Comparison of ENCODE assay signal across 8 cellular contexts in the genomic region with DNA sequence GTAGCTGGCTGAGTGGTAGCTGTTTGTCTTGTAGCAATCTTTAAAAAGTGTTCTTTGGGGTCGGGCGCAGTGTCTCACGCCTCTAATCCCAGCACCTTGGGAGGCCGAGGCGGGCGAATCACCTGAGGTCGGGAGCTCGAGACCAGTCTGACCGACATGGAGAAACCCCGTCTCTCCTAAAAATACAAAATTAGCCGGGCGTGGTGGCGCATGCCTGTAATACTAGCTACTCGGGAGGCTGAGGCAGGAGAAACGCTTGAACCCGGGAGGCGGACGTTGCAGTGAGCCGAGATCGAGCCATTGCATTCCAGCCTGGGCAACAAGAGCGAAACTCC. TPM values are rescaled to one million over a fixed set of nuclear protein-coding genes. Genes with fewer than 3 reads are reported as not detected.
DNase-seq lines count a peak whose midpoint lies in the region; ATAC-seq, FAIRE-seq and TF ChIP-seq lines count a peak whose summit lies in the region.
"Not testable (repeated sequence)": the region's sequence is repeated elsewhere in the genome, so short reads cannot be mapped to it uniquely, and the experiment has no call there.

No MANE protein-coding gene starts in this region.

- WGBS in ovary, 3 donors = 0 to 5% (median 1%) methylated on average over 21 of the region's 21 CpGs

- not testable (repeated sequence) for DNase-seq in HFFc6; NB4 (ENCODE audit: low read depth); activated T-helper 1 cell treated with anti-CD3 and anti-CD28 coated beads, Interleukin-12 subunit alpha, Interleukin-12 subunit beta, Interleukin-2, Interleukin-4 antibody, amounts not matched to agents 30 ng/mL and 10 ng/mL and 1 ng/mL, durations not matched to agents 14 hours and 24 hours and 36 hours (ENCODE audit: low spot score); effector memory CD8-positive, alpha-beta T cell; keratinocyte (ENCODE audit: low read depth, low spot score); ovary; upper lobe of right lung

- not testable (repeated sequence) for H3K9me3 Mint-ChIP-seq in HFFc6; activated T-helper 1 cell treated with anti-CD3 and anti-CD28 coated beads, Interleukin-12 subunit alpha, Interleukin-12 subunit beta, Interleukin-2, Interleukin-4 antibody, amounts not matched to agents 30 ng/mL and 10 ng/mL and 1 ng/mL, durations not matched to agents 14 hours and 24 hours and 36 hours; effector memory CD8-positive, alpha-beta T cell

- dilution Hi-C loops in keratinocyte (cut with MboI; ENCODE audit: extremely low pct_ligation_motif_present, low sequenced_read_pairs) = not testable (repeated sequence)

- not testable (repeated sequence) for H3K27me3 ChIP-seq in keratinocyte (ENCODE audit: control insufficient read depth, extremely low read depth, insufficient read depth, low read length); ovary; upper lobe of right lung

- H3K4me1 ChIP-seq in keratinocyte (ENCODE audit: control insufficient read depth, extremely low read depth, insufficient read depth, low read length) (peaks cover 42% of the 10 kb centered on the region), upper lobe of right lung (peaks cover 29% of the 10 kb centered on the region)
- not testable (repeated sequence) for H3K4me1 ChIP-seq in ovary (ENCODE audit: insufficient read depth)

- not testable (repeated sequence) for H4K20me1 ChIP-seq in keratinocyte (ENCODE audit: control insufficient read depth, extremely low read depth, insufficient read depth, low read length)

- not testable (repeated sequence) for FAIRE-seq in keratinocyte (lab: Jason Lieb, UNC)

- H2AFZ ChIP-seq in keratinocyte (ENCODE audit: control insufficient read depth, low read length) = peak overlapping the region; percentile 93

- peak overlapping the region; percentile 96 for H3K4me3 Mint-ChIP-seq in HFFc6
- peak overlapping the region; percentile 97 for H3K4me3 Mint-ChIP-seq in activated T-helper 1 cell treated with anti-CD3 and anti-CD28 coated beads, Interleukin-12 subunit alpha, Interleukin-12 subunit beta, Interleukin-2, Interleukin-4 antibody, amounts not matched to agents 30 ng/mL and 10 ng/mL and 1 ng/mL, durations not matched to agents 14 hours and 24 hours and 36 hours
- peak overlapping the region; percentile 95 to 98 for H3K4me3 Mint-ChIP-seq in effector memory CD8-positive, alpha-beta T cell

- not testable (repeated sequence) for TF ChIP-seq CTCF in HFFc6 (IDR thresholded peaks at IDR 0.05); NB4 (IDR thresholded peaks at IDR 0.05; ENCODE audit: low read depth, low read length); keratinocyte (optimal IDR thresholded peaks at IDR 0.05 in 1 of 3, IDR thresholded peaks at IDR 0.05 in 1 of 3, conservative IDR thresholded peaks at IDR 0.05 in 1 of 3; ENCODE audit: extremely low read depth in 1 of 3, insufficient read depth in 2 of 3, low read length in 3 of 3); ovary (IDR thresholded peaks at IDR 0.05); upper lobe of right lung (IDR thresholded peaks at IDR 0.05)

- H3K9me3 ChIP-seq in keratinocyte (ENCODE audit: control insufficient read depth, low read depth, low read length); ovary; upper lobe of right lung: not testable (repeated sequence)

- not testable (repeated sequence) for H3K36me3 ChIP-seq in keratinocyte (ENCODE audit: control insufficient read depth in 2 of 2, extremely low read depth in 1 of 2, insufficient read depth in 2 of 2, low read length in 2 of 2); ovary; upper lobe of right lung

- peak; percentile 19 for ATAC-seq in GM18498 (IDR thresholded peaks at IDR 0.05; ENCODE audit: unreplicated experiment)
- peak; percentile 4 for ATAC-seq in effector memory CD8-positive, alpha-beta T cell (replicated peaks)
- not testable (repeated sequence) for ATAC-seq in upper lobe of right lung

- peak overlapping the region; percentile 93 for H3K9ac ChIP-seq in keratinocyte (ENCODE audit: control insufficient read depth, extremely low read depth, insufficient read depth, low read length)

- intact Hi-C loops in activated T-helper 1 cell treated with anti-CD3 and anti-CD28 coated beads, Interleukin-12 subunit alpha, Interleukin-12 subunit beta, Interleukin-2, Interleukin-4 antibody, amounts not matched to agents 30 ng/mL and 10 ng/mL and 1 ng/mL, durations not matched to agents 14 hours and 24 hours and 36 hours (cut with micrococcal nuclease) = loop anchor here (1.0 to 5.0 kb wide), 12 partner anchors 20 to 1069 kb away; a partner anchor contains a TSS
- intact Hi-C loops in ovary (cut with DNase I) = loop anchor here in 2 of 4 donors (10.0 kb wide), 2 partner anchors 101 to 111 kb away; a partner anchor contains a TSS
- intact Hi-C loops in upper lobe of right lung (cut with DNase I) = not testable (repeated sequence)

- H3K27ac Mint-ChIP-seq in HFFc6 = peak overlapping the region; percentile 94
- peak overlapping the region; percentile 93 for H3K27ac Mint-ChIP-seq in activated T-helper 1 cell treated with anti-CD3 and anti-CD28 coated beads, Interleukin-12 subunit alpha, Interleukin-12 subunit beta, Interleukin-2, Interleukin-4 antibody, amounts not matched to agents 30 ng/mL and 10 ng/mL and 1 ng/mL, durations not matched to agents 14 hours and 24 hours and 36 hours
- peak overlapping the region; percentile 99 for H3K27ac Mint-ChIP-seq in effector memory CD8-positive, alpha-beta T cell

- not testable (repeated sequence) for H3K27me3 Mint-ChIP-seq in HFFc6 (ENCODE audit: insufficient read depth); activated T-helper 1 cell treated with anti-CD3 and anti-CD28 coated beads, Interleukin-12 subunit alpha, Interleukin-12 subunit beta, Interleukin-2, Interleukin-4 antibody, amounts not matched to agents 30 ng/mL and 10 ng/mL and 1 ng/mL, durations not matched to agents 14 hours and 24 hours and 36 hours (ENCODE audit: insufficient read depth); effector memory CD8-positive, alpha-beta T cell

- H3K4me1 Mint-ChIP-seq in HFFc6 (ENCODE audit: low read depth) = peaks cover 57% of the 10 kb centered on the region
- H3K4me1 Mint-ChIP-seq in activated T-helper 1 cell treated with anti-CD3 and anti-CD28 coated beads, Interleukin-12 subunit alpha, Interleukin-12 subunit beta, Interleukin-2, Interleukin-4 antibody, amounts not matched to agents 30 ng/mL and 10 ng/mL and 1 ng/mL, durations not matched to agents 14 hours and 24 hours and 36 hours (ENCODE audit: low read depth) = peaks cover 60% of the 10 kb centered on the region
- peaks cover 29 to 48% of the 10 kb centered on the region in 2 donors for H3K4me1 Mint-ChIP-seq in effector memory CD8-positive, alpha-beta T cell (ENCODE audit: low read depth in 2 of 2)

- H3K79me2 ChIP-seq in keratinocyte (ENCODE audit: control insufficient read depth, insufficient read depth, low read length) = peaks cover 50% of the 10 kb centered on the region

- not testable (repeated sequence) for TF ChIP-seq POLR2A in NB4 (IDR thresholded peaks at IDR 0.05; ENCODE audit: extremely low read depth, insufficient read length); ovary (IDR thresholded peaks at IDR 0.05)

- not testable (repeated sequence) for H3K36me3 Mint-ChIP-seq in HFFc6 (ENCODE audit: low read depth)
- peaks cover 19% of the 10 kb centered on the region for H3K36me3 Mint-ChIP-seq in activated T-helper 1 cell treated with anti-CD3 and anti-CD28 coated beads, Interleukin-12 subunit alpha, Interleukin-12 subunit beta, Interleukin-2, Interleukin-4 antibody, amounts not matched to agents 30 ng/mL and 10 ng/mL and 1 ng/mL, durations not matched to agents 14 hours and 24 hours and 36 hours (ENCODE audit: low read depth)
- H3K36me3 Mint-ChIP-seq in effector memory CD8-positive, alpha-beta T cell (ENCODE audit: insufficient read depth) = peaks cover 20% of the 10 kb centered on the region

- H3K27ac ChIP-seq in keratinocyte (ENCODE audit: control insufficient read depth, insufficient read depth, low read length) (peak overlapping the region; percentile 89), ovary (peak overlapping the region in 1 of 2 donors; percentile 47), upper lobe of right lung (peak overlapping the region; percentile 88)

- H3K4me2 ChIP-seq in keratinocyte (ENCODE audit: control insufficient read depth, extremely low read depth, insufficient read depth, low read depth, low read length) = peak overlapping the region; percentile 88

- not testable (repeated sequence) for TF ChIP-seq EP300 in ovary (IDR thresholded peaks at IDR 0.05)

- not testable (repeated sequence) for H3K9me1 ChIP-seq in keratinocyte (ENCODE audit: control insufficient read depth, extremely low read depth, insufficient read depth, low read length)

- H3K4me3 ChIP-seq in NB4 (ENCODE audit: low read depth, low read length) (peak overlapping the region; percentile 93), keratinocyte (ENCODE audit: control insufficient read depth in 2 of 3, extremely low read depth in 1 of 3, insufficient read depth in 2 of 3, low read depth in 1 of 3, low read length in 3 of 3) (peak overlapping the region; percentile 90 to 100 (median 99)), ovary (peak overlapping the region; percentile 68), upper lobe of right lung (peak overlapping the region; percentile 86)

RNA-seq across cellular contexts. Expression of a gene that starts 0.4 kb away (rescaled TPM):
- total RNA-seq in HFFc6 (2021; fragmentation: NEBNext Ultra II Directional; extraction: Animal tissue kit (Norgen Biotek cat#: 25700)) = 10 to 100 TPM; 22.1 to 31.9 (median 29.2) TPM
- 63.1 and 63.3 TPM in 2 replicates for total RNA-seq in activated T-helper 1 cell treated with anti-CD3 and anti-CD28 coated beads, Interleukin-12 subunit alpha, Interleukin-12 subunit beta, Interleukin-2, Interleukin-4 antibody, amounts not matched to agents 30 ng/mL and 10 ng/mL and 1 ng/mL, durations not matched to agents 14 hours and 24 hours and 36 hours
- polyA plus RNA-seq in keratinocyte = 6.3 to 13.5 TPM (median 9.0 TPM) in 3 replicates
- polyA plus RNA-seq in keratinocyte (2011; ENCODE audit: low read depth) = 31.6 TPM
- polyA plus RNA-seq in keratinocyte (2011; cell fraction: cytosol; rRNA removed) = 4.9 and 8.7 TPM in 2 replicates
- polyA plus RNA-seq in keratinocyte (2011; cell fraction: nucleus; rRNA removed) = 15.1 and 19.3 TPM in 2 replicates
- 10.6 and 18.1 TPM in 2 replicates for polyA plus RNA-seq in keratinocyte (2012; ENCODE audit: low replicate concordance)
- polyA minus RNA-seq in keratinocyte = 3.4 to 14.2 TPM (median 5.5 TPM) in 3 replicates
- 4.6 TPM for polyA minus RNA-seq in keratinocyte (2011; cell fraction: cytosol; rRNA and poly(A)+ RNA removed)
- 10.4 and 26.1 TPM in 2 replicates for polyA minus RNA-seq in keratinocyte (2011; cell fraction: nucleus; rRNA and poly(A)+ RNA removed)
- total RNA-seq in ovary = 10 to 100 TPM; 12.8 to 31.4 (median 29.0) TPM
- 10 to 100 TPM in 1 of 2 donors, 1 to 10 TPM in 1; 9.8 to 20.5 TPM for polyA plus RNA-seq in ovary
- total RNA-seq in upper lobe of right lung = 27.4 TPM
